17 cellular contexts compared by ENCODE assay signal in genomic region chr4:2132438-2132837, GRCh38.
A peak's percentile ranks its signal among the peaks of the same experiment; 100 is the strongest.
DNase-seq lines count a peak whose midpoint lies in the region; ATAC-seq, FAIRE-seq and TF ChIP-seq lines count a peak whose summit lies in the region.
"Had no signal": no experiment of that assay in that cellular context is flagged by ENCODE, and none has a peak within 500 bp of the region (broad histone marks: within the 10 kb centered on the region; RNA-seq: fewer than 3 reads in every experiment).

No MANE protein-coding gene starts in this region.

- peaks cover 4% of the 10 kb centered on the region; the same call in 1 of the 2 replicates for H3K27me3 ChIP-seq in GM23338 (ENCODE audit: insufficient read depth)
- H3K27me3 ChIP-seq in K562 (ENCODE audit: control insufficient read depth in 2 of 2, insufficient read depth in 2 of 2, low read length in 2 of 2): peaks cover 8 to 36% of the 10 kb centered on the region in 2 experiments; a peak in 4 of 5 replicates
- H3K27me3 ChIP-seq: BE2C had no signal

- H4K20me1 ChIP-seq in GM23338 (replicated peaks; ENCODE audit: insufficient read depth) (no peaks in the 10 kb centered on the region; the same call in none of the 2 replicates), OCI-LY7 (ENCODE audit: insufficient read depth, low read length) (no peaks in the 10 kb centered on the region), K562 (replicated peaks; ENCODE audit: control insufficient read depth, insufficient read depth, low read length) (no peaks in the 10 kb centered on the region)

- TF ChIP-seq CTCF in GM23338 (conservative IDR thresholded peaks at IDR 0.05; ENCODE audit: low read depth in 2 of 2): no peak
- no peak for TF ChIP-seq CTCF in OCI-LY7 (conservative IDR thresholded peaks at IDR 0.05; ENCODE audit: low read length)
- no peak for TF ChIP-seq CTCF in K562 (IDR thresholded peaks at IDR 0.05 in 2 of 3, conservative IDR thresholded peaks at IDR 0.05 in 1 of 3; ENCODE audit: insufficient read depth in 2 of 3, low read depth in 1 of 3, low read length in 3 of 3)

- TF ChIP-seq EP300 in K562 (IDR thresholded peaks at IDR 0.05; ENCODE audit: low read length): peak; percentile 17; the same call in 1 of the 2 replicates

- H3K4me3 Mint-ChIP-seq in GM23338: no peak overlapping the region
- H3K4me3 Mint-ChIP-seq: CD4-positive, alpha-beta T cell; HFFc6 had no signal

- H3K27ac ChIP-seq in GM23338 (ENCODE audit: low read depth): no peak overlapping the region
- no peak overlapping the region for H3K27ac ChIP-seq in OCI-LY7 (ENCODE audit: low read depth, low read length, poor library complexity, severe bottlenecking)
- H3K27ac ChIP-seq in K562 (ENCODE audit: extremely low read depth, low read depth, low read length): no peak overlapping the region
- H3K27ac ChIP-seq: PC-9 had no signal

- CTCF ChIA-PET in OCI-LY7 (lab: Charles Lee; ENCODE audit: unreplicated experiment) (no interaction called here), K562 (lab: Yijun Ruan, JAX; ENCODE audit: low intra/inter-chr PET ratio) (no interaction called here)

- H3K27me3 Mint-ChIP-seq in GM23338 (ENCODE audit: insufficient read depth, low read depth, poor library complexity): peaks cover 4% of the 10 kb centered on the region
- H3K27me3 Mint-ChIP-seq: CD4-positive, alpha-beta T cell had no signal

- H3K4me3 ChIP-seq in GM23338 (no peak overlapping the region), OCI-LY7 (ENCODE audit: low read depth, low read length, poor library complexity, severe bottlenecking) (no peak overlapping the region), K562 (no peak overlapping the region)
- H3K4me3 ChIP-seq: PC-9 had no signal

- H3F3A ChIP-seq in GM23338 (replicated peaks; ENCODE audit: low read depth): no peaks in the 10 kb centered on the region

- peaks cover 9% of the 10 kb centered on the region; the same call in 2 of the 3 replicates for H3K9me3 Mint-ChIP-seq in GM23338

- no peaks in the 10 kb centered on the region for H3K4me1 Mint-ChIP-seq in GM23338

- H3K9me1 ChIP-seq in K562 (ENCODE audit: control insufficient read depth, insufficient read depth, low read length): no peaks in the 10 kb centered on the region

- POLR2A ChIA-PET in OCI-LY7 (lab: Charles Lee) (no interaction called here), K562 (lab: Yijun Ruan, JAX) (no interaction called here)

- H3K27ac Mint-ChIP-seq in GM23338: no peak overlapping the region
- H3K27ac Mint-ChIP-seq: CD4-positive, alpha-beta T cell; HFFc6 had no signal

- H2AFZ ChIP-seq in GM23338: no peak overlapping the region
- no peak overlapping the region for H2AFZ ChIP-seq in OCI-LY7 (ENCODE audit: low read length)
- no peak overlapping the region for H2AFZ ChIP-seq in K562 (ENCODE audit: low read depth, low read length)
- H2AFZ ChIP-seq: PC-9 had no signal

- no TSS peak for BruUV-seq in OCI-LY7 (replicated peaks; lab: Mats Ljungman, UMichigan)
- BruUV-seq in K562 (replicated peaks; lab: Mats Ljungman, UMichigan): no TSS peak

- no peak overlapping the region for H3K4me2 ChIP-seq in GM23338
- no peak overlapping the region for H3K4me2 ChIP-seq in OCI-LY7 (ENCODE audit: low read length)
- no peak overlapping the region for H3K4me2 ChIP-seq in K562 (ENCODE audit: insufficient read depth, low read length)
- H3K4me2 ChIP-seq: PC-9 had no signal

- H3K36me3 Mint-ChIP-seq in GM23338 (ENCODE audit: low read depth): no peaks in the 10 kb centered on the region

- ATAC-seq in GM23338 (no peak), K562 (no peak), esophagus mucosa (no peak)

- H3K4me1 ChIP-seq in GM23338 (ENCODE audit: insufficient read depth) (no peaks in the 10 kb centered on the region), OCI-LY7 (ENCODE audit: insufficient read depth, low read length, poor library complexity, severe bottlenecking) (no peaks in the 10 kb centered on the region), K562 (replicated peaks in 1 of 2; ENCODE audit: control insufficient read depth in 2 of 2, insufficient read depth in 2 of 2, low read length in 2 of 2) (no peaks in the 10 kb centered on the region; a peak in 2 of 5 replicates)
- H3K4me1 ChIP-seq: BE2C had no signal

- H3K9me2 ChIP-seq in GM23338 (ENCODE audit: insufficient read depth) (no peaks in the 10 kb centered on the region), OCI-LY7 (ENCODE audit: insufficient read depth, low read length) (no peaks in the 10 kb centered on the region)

- intact Hi-C loops in OCI-LY7 (cut with micrococcal nuclease; ENCODE audit: unreplicated experiment) (no loop called here), K562 (cut with micrococcal nuclease) (no loop called here)

- H3K36me3 ChIP-seq in GM23338 (ENCODE audit: insufficient read depth): no peaks in the 10 kb centered on the region
- no peaks in the 10 kb centered on the region for H3K36me3 ChIP-seq in OCI-LY7 (ENCODE audit: insufficient read depth, low read length)
- no peaks in the 10 kb centered on the region for H3K36me3 ChIP-seq in K562 (ENCODE audit: control insufficient read depth, insufficient read depth, low read length)
- H3K36me3 ChIP-seq: BE2C had no signal

- peak; percentile 19 for DNase-seq in DMS53 treated with DMSO at 0.1 percent for 48 hours (lab: John Stamatoyannopoulos, UW; ENCODE audit: unreplicated experiment)
- no peak for DNase-seq in GM23338 (ENCODE audit: low spot score)
- peak; percentile 24 for DNase-seq in OCI-LY7 (ENCODE audit: low spot score)
- DNase-seq in K562 (ENCODE audit: extremely low read depth in 1 of 4, low spot score in 3 of 4): peak in 3 of 4 experiments; percentile 9 to 34 (median 28)
- no peak for DNase-seq in stimulated activated CD4-positive, alpha-beta T cell treated with anti-CD3 and anti-CD28 coated beads, Interleukin-1b, Interleukin-23, amount 100 ng/mL, for 48 hours
- no peak for DNase-seq in NCI-H82 treated with DMSO at 0.1 percent for 48 hours (lab: John Stamatoyannopoulos, UW; ENCODE audit: unreplicated experiment)
- DNase-seq: BE2C; CD4-positive, alpha-beta T cell; DMS79 treated with DMSO at 0.1 percent for 48 hours; HFFc6; NCI-H187; NCI-H2171 treated with DMSO at 0.1 percent for 48 hours; NCI-H748 treated with DMSO at 0.1 percent for 48 hours; PC-9 had no signal

- H3K9ac ChIP-seq in K562 (ENCODE audit: insufficient read depth in 1 of 2, low read depth in 2 of 2, low read length in 2 of 2): no peak overlapping the region

- peak; percentile 64 for FAIRE-seq in K562 (lab: Jason Lieb, UNC)
- FAIRE-seq: G401.6, H1 had no signal

- in situ Hi-C loops in K562 (cut with MboI): no loop called here

- H3K79me2 ChIP-seq in GM23338 (replicated peaks; ENCODE audit: insufficient read depth) (no peaks in the 10 kb centered on the region), OCI-LY7 (ENCODE audit: insufficient read depth, low read depth, low read length) (no peaks in the 10 kb centered on the region), K562 (ENCODE audit: control insufficient read depth, insufficient read depth, low read length) (no peaks in the 10 kb centered on the region)

- H3K9me3 ChIP-seq in OCI-LY7 (ENCODE audit: low read length): peaks cover 17% of the 10 kb centered on the region
- H3K9me3 ChIP-seq in K562 (replicated peaks; ENCODE audit: control insufficient read depth, insufficient read depth, low read depth, low read length): peaks cover 8% of the 10 kb centered on the region

- TF ChIP-seq POLR2A in K562 (conservative IDR thresholded peaks at IDR 0.05): no peak

- TF ChIP-seq RAD21 in K562 (CRISPR knock-in tag; conservative IDR thresholded peaks at IDR 0.05 in 1 of 2, IDR thresholded peaks at IDR 0.05 in 1 of 2): no peak

TF ChIP-seq in GM23338, 12 proteins besides CTCF, POLR2A, EP300 and RAD21:
- TF ChIP-seq ETS1 (IDR thresholded peaks at IDR 0.05) (peak; percentile 13; the same call in 1 of the 2 replicates), JUNB (IDR thresholded peaks at IDR 0.05; ENCODE audit: unreplicated experiment) (no peak)

TF ChIP-seq in K562, 482 proteins besides CTCF, POLR2A, EP300 and RAD21 (continues in another document):
- TF ChIP-seq E2F8 (IDR thresholded peaks at IDR 0.05; ENCODE audit: low read depth, partially characterized antibody): no peak

Comparison
In these comparisons a context has a peak if more than half of its experiments do, and no peak if none do; other contexts are left out.
1. DNase-seq: peak in DMS53 treated with DMSO at 0.1 percent for 48 hours (single experiment), OCI-LY7 (single experiment) and K562 (3 of 4); none in GM23338 (single experiment), stimulated activated CD4-positive, alpha-beta T cell treated with anti-CD3 and anti-CD28 coated beads, Interleukin-1b, Interleukin-23, amount 100 ng/mL, for 48 hours (single experiment) and NCI-H82 treated with DMSO at 0.1 percent for 48 hours (single experiment).